Comparison of ENCODE assay signal across 9 cellular contexts in the genomic region with DNA sequence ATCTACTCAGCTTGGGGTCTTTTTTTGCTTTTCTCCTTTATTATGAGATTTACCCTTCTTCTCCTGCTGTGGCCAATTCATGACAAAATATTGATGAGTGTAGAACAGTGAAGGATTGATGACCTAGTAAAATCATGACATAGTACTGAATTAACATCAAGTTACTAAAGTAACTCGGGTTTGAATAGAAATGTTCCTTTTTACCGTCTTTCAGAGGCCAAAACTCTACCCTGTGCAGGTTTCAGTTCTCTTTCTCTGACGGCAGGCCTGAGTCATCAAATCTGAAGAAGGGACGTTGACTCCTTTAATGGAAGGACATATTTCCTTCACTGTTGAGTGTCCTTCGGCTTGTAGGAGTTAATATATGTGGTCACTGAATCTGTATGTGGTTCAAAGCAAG.
DNase-seq lines count a peak whose midpoint lies in the region; ATAC-seq, FAIRE-seq and TF ChIP-seq lines count a peak whose summit lies in the region.
"Had no signal": no experiment of that assay in that cellular context is flagged by ENCODE, and none has a peak within 500 bp of the region (broad histone marks: within the 10 kb centered on the region; RNA-seq: fewer than 3 reads in every experiment).

No MANE protein-coding gene starts in this region.

- POLR2A ChIA-PET in GM10248 (lab: Yijun Ruan, JAX), result no interaction called here
- POLR2A ChIA-PET in GM12878 (lab: Charles Lee), result interaction anchor here (0.7 kb wide), 1 partner anchor 9 kb away, joined by 4 read pairs; no protein-coding TSS in a partner anchor

- H3K27me3 ChIP-seq in GM12878 (replicated peaks in 1 of 2; ENCODE audit: control insufficient read depth in 2 of 2, insufficient read depth in 2 of 2, low read length in 1 of 2) (no peaks in the 10 kb centered on the region), colonic mucosa (no peaks in the 10 kb centered on the region)

- TF ChIP-seq POLR2A in GM12878 (IDR thresholded peaks at IDR 0.05; ENCODE audit: low read depth, low read length), result no peak

- H3K27ac ChIP-seq in GM12878 (ENCODE audit: control insufficient read depth, insufficient read depth) (peak overlapping the region; percentile 68), colonic mucosa (no peak overlapping the region)

- peak in 1 of 2 experiments; percentile 88; a peak in 2 of 4 replicates for TF ChIP-seq EP300 in GM12878 (IDR thresholded peaks at IDR 0.05; ENCODE audit: borderline replicate concordance in 1 of 2, control insufficient read depth in 1 of 2, low read depth in 2 of 2, low read length in 2 of 2)

- H3K4me1 ChIP-seq in GM12878 (ENCODE audit: control insufficient read depth, insufficient read depth, low read length) (peaks cover 16% of the 10 kb centered on the region), colonic mucosa (no peaks in the 10 kb centered on the region)

- intact Hi-C loops in GM12878 (cut with micrococcal nuclease; ENCODE audit: unreplicated experiment), result no loop called here
- intact Hi-C loops in colonic mucosa (cut with DNase I), result no loop called here

- H3K9ac ChIP-seq in GM12878 (ENCODE audit: control insufficient read depth, insufficient read depth, low read length) (no peak overlapping the region), colonic mucosa (ENCODE audit: low read depth in 2 of 2, low read length in 2 of 2) (no peak overlapping the region)

- no TSS peak for BruUV-seq in GM12878 (replicated peaks; lab: Mats Ljungman, UMichigan)

- no peaks in the 10 kb centered on the region for H4K20me1 ChIP-seq in GM12878 (ENCODE audit: control insufficient read depth, insufficient read depth)

- H3K79me2 ChIP-seq in GM12878 (ENCODE audit: control insufficient read depth, insufficient read depth, low read length), result peaks cover 8% of the 10 kb centered on the region

- ATAC-seq in GM19455 (IDR thresholded peaks at IDR 0.05; ENCODE audit: unreplicated experiment) (peak; percentile 90), HG03135 (IDR thresholded peaks at IDR 0.05; ENCODE audit: unreplicated experiment) (peak; percentile 89), GM12878 (peak; percentile 99)

- RAD21 ChIA-PET in GM12878 (lab: Charles Lee; ENCODE audit: unreplicated experiment), result interaction anchor here (1.1 kb wide), 1 partner anchor 54 kb away, joined by 4 read pairs; no protein-coding TSS in a partner anchor

- peak overlapping the region; percentile 54 for H3K4me2 ChIP-seq in GM12878 (ENCODE audit: control insufficient read depth, insufficient read depth)

- no peak overlapping the region for H2AFZ ChIP-seq in GM12878 (ENCODE audit: control insufficient read depth, low read depth, low read length)

- no peak for TF ChIP-seq RAD21 in GM12878 (IDR thresholded peaks at IDR 0.05; ENCODE audit: insufficient read depth, low read depth, low read length)

- no peaks in the 10 kb centered on the region for H3K9me3 ChIP-seq in GM12878 (replicated peaks; ENCODE audit: control insufficient read depth, insufficient read depth, low read length)
- H3K9me3 ChIP-seq in colonic mucosa, result no peaks in the 10 kb centered on the region

- 1% methylated on average over 5 of the region's 5 CpGs for WGBS in GM12878 (ENCODE audit: insufficient coverage, insufficient replicate concordance, low lambda C conversion rate, missing lambda C conversion rate)

- H3K4me3 ChIP-seq in GM12878 (no peak overlapping the region), colonic mucosa (no peak overlapping the region)

- TF ChIP-seq CTCF in GM10248 (IDR thresholded peaks at IDR 0.05; ENCODE audit: control extremely low read depth, extremely low read depth, low read depth, missing control alignments) (no peak), GM12878 (IDR thresholded peaks at IDR 0.05 in 2 of 3, conservative IDR thresholded peaks at IDR 0.05 in 1 of 3; ENCODE audit: control insufficient read depth in 2 of 3, extremely low read depth in 1 of 3, insufficient read depth in 1 of 3, low read depth in 3 of 3, low read length in 3 of 3) (no peak), colonic mucosa (IDR thresholded peaks at IDR 0.05) (no peak)

- CTCF ChIA-PET in GM10248 (lab: Yijun Ruan, JAX), result interaction anchor here (0.9 to 1.7 kb wide), 2 partner anchors 11 to 57 kb away, joined by 3 to 4 read pairs; no protein-coding TSS in a partner anchor
- CTCF ChIA-PET in GM12878 (lab: Yijun Ruan, JAX), result interaction anchor here (0.7 to 1.5 kb wide), 2 partner anchors 77 to 101 kb away, joined by 3 to 4 read pairs; no protein-coding TSS in a partner anchor

- H3K36me3 ChIP-seq in GM12878 (ENCODE audit: control insufficient read depth in 2 of 2, insufficient read depth in 2 of 2, low read length in 1 of 2), result peaks cover 17 to 55% of the 10 kb centered on the region in 2 experiments
- H3K36me3 ChIP-seq in colonic mucosa, result peaks cover 12% of the 10 kb centered on the region

- peak; percentile 69 for FAIRE-seq in GM12878 (lab: Jason Lieb, UNC)

- SMC1A ChIA-PET in GM12878 (lab: Charles Lee; ENCODE audit: uncharacterized antibody, unreplicated experiment), result interaction anchor here (0.7 to 1.6 kb wide), 5 partner anchors 13 to 53 kb away, joined by 3 to 6 read pairs (median 3); no protein-coding TSS in a partner anchor

- DNase-seq in GM10248 (ENCODE audit: extremely low spot score) (peak; percentile 75), GM12878 (ENCODE audit: low read depth, low spot score) (peak; percentile 57), NCI-H2081 (lab: John Stamatoyannopoulos, UW) (no peak), colonic mucosa (no peak), NCI-H1105 treated with DMSO at 0.1 percent for 48 hours (lab: John Stamatoyannopoulos, UW) (no peak)
- DNase-seq in stimulated activated CD8-positive, alpha-beta memory T cell treated with anti-CD3 and anti-CD28 coated beads, Interleukin-4, amount 100 ng/mL, for 48 hours, result no peak
- DNase-seq: DMS79 treated with DMSO at 0.1 percent for 48 hours had no signal

- in situ Hi-C loops in GM12878 (cut with MboI), result no loop called here

TF ChIP-seq in GM12878, 131 proteins besides CTCF, POLR2A, EP300 and RAD21 (continues in another document):
- TF ChIP-seq POU2F2 (IDR thresholded peaks at IDR 0.05; ENCODE audit: borderline replicate concordance, low read depth, low read length), result no peak; the same call in 2 of the 3 replicates
- TF ChIP-seq, protein P1, sequence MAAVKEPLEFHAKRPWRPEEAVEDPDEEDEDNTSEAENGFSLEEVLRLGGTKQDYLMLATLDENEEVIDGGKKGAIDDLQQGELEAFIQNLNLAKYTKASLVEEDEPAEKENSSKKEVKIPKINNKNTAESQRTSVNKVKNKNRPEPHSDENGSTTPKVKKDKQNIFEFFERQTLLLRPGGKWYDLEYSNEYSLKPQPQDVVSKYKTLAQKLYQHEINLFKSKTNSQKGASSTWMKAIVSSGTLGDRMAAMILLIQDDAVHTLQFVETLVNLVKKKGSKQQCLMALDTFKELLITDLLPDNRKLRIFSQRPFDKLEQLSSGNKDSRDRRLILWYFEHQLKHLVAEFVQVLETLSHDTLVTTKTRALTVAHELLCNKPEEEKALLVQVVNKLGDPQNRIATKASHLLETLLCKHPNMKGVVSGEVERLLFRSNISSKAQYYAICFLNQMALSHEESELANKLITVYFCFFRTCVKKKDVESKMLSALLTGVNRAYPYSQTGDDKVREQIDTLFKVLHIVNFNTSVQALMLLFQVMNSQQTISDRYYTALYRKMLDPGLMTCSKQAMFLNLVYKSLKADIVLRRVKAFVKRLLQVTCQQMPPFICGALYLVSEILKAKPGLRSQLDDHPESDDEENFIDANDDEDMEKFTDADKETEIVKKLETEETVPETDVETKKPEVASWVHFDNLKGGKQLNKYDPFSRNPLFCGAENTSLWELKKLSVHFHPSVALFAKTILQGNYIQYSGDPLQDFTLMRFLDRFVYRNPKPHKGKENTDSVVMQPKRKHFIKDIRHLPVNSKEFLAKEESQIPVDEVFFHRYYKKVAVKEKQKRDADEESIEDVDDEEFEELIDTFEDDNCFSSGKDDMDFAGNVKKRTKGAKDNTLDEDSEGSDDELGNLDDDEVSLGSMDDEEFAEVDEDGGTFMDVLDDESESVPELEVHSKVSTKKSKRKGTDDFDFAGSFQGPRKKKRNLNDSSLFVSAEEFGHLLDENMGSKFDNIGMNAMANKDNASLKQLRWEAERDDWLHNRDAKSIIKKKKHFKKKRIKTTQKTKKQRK (IDR thresholded peaks at IDR 0.05; ENCODE audit: low read depth, low read length), result no peak
- no peak for TF ChIP-seq ZNF592 (IDR thresholded peaks at IDR 0.05)
- TF ChIP-seq KAT2A (conservative IDR thresholded peaks at IDR 0.05; ENCODE audit: control insufficient read depth, low read depth, low read length), result no peak

Comparison
In these comparisons a context has a peak if more than half of its experiments do, and no peak if none do; other contexts are left out.
1. DNase-seq: peak in GM10248 (single experiment) and GM12878 (single experiment); none in NCI-H2081 (0 of 2), colonic mucosa (single experiment), NCI-H1105 treated with DMSO at 0.1 percent for 48 hours (single experiment) and stimulated activated CD8-positive, alpha-beta memory T cell treated with anti-CD3 and anti-CD28 coated beads, Interleukin-4, amount 100 ng/mL, for 48 hours (single experiment).
2. Peak in every context shown above with its lines, with median percentiles within 50 percentile points of each other: ATAC-seq.